1 cellular context compared by ENCODE assay signal in genomic region chr10:7417103-7417623, GRCh38.
TF ChIP-seq lines count a peak whose summit lies in the region.

No MANE protein-coding gene starts in this region.

TF ChIP-seq in GM12878, 131 proteins besides CTCF, POLR2A, EP300 and RAD21 (continued from another document):
- TF ChIP-seq ZBTB40 (IDR thresholded peaks at IDR 0.05; ENCODE audit: borderline replicate concordance) (peak; percentile 58; the same call in 1 of the 2 replicates), JUNB (IDR thresholded peaks at IDR 0.05) (peak; percentile 73), NFIC (IDR thresholded peaks at IDR 0.05; ENCODE audit: low read depth, low read length) (peak; percentile 52), GABPA (IDR thresholded peaks at IDR 0.05; ENCODE audit: low read depth) (no peak), SMC3 (IDR thresholded peaks at IDR 0.05; ENCODE audit: borderline replicate concordance, low read length) (peak; percentile 41; the same call in 1 of the 2 replicates), BMI1 (IDR thresholded peaks at IDR 0.05; ENCODE audit: borderline replicate concordance) (no peak), TCF7 (IDR thresholded peaks at IDR 0.05; ENCODE audit: borderline replicate concordance) (0 out of 2 replicates have a peak, but pooled peaks have one; percentile 14)
TF ChIP-seq in GM12878: peak in this region for 5.
